In the genomic region with DNA sequence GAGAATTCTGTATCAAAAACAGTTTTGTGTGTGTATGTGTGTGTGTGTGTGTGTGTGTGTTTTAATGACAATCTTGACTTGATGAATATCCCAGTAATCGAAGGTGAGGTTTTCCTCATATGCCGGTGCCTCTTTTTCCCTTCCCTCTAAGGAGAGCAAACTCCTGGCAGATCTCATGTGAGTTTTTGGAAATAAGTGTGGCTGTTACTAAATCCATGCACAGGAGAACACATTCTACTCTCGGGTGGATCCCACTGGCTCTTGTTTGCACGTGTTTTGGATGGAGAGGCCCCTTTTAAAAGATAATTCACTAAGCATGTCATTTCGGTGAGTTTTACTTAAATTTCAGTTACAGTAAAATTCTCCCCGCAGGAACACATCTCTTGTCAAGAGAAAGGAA, we compare ENCODE assay signal across 11 cellular contexts. TPM values are rescaled to one million over a fixed set of nuclear protein-coding genes. Genes with fewer than 3 reads are reported as not detected.
DNase-seq lines count a peak whose midpoint lies in the region; ATAC-seq and TF ChIP-seq lines count a peak whose summit lies in the region.
"Had no signal": no experiment of that assay in that cellular context is flagged by ENCODE, and none has a peak within 500 bp of the region (broad histone marks: within the 10 kb centered on the region; RNA-seq: fewer than 3 reads in every experiment).

No MANE protein-coding gene starts in this region.

- peak overlapping the region; percentile 20 for H3K4me2 ChIP-seq in neural cell (ENCODE audit: low read length)

- no peaks in the 10 kb centered on the region; the same call in 1 of the 2 replicates for H3K9me3 ChIP-seq in HEK293 (ENCODE audit: control insufficient read depth, insufficient read depth, low read depth, low read length)
- no peaks in the 10 kb centered on the region for H3K9me3 ChIP-seq in gastroesophageal sphincter
- no peaks in the 10 kb centered on the region for H3K9me3 ChIP-seq in neural cell (ENCODE audit: low read length)
- H3K9me3 ChIP-seq in BE2C, result no peaks in the 10 kb centered on the region
- H3K9me3 ChIP-seq: Caco-2 had no signal

- H3K27ac ChIP-seq in HEK293 (ENCODE audit: extremely low read depth, low read depth, low read length) (no peak overlapping the region), gastroesophageal sphincter (peak overlapping the region in 1 of 4 donors; percentile 12), neural cell (ENCODE audit: low read length) (peak overlapping the region; percentile 14), substantia nigra (ENCODE audit: low read depth, low read length, poor library complexity, severe bottlenecking) (no peak overlapping the region)

- no peak for TF ChIP-seq RAD21 in neural cell (conservative IDR thresholded peaks at IDR 0.05)

- H3K79me2 ChIP-seq in neural cell (replicated peaks; ENCODE audit: insufficient read depth, low read length), result no peaks in the 10 kb centered on the region

- ATAC-seq in gastroesophageal sphincter, result peak; percentile 62

- H3K27me3 ChIP-seq in gastroesophageal sphincter (peaks cover 33% of the 10 kb centered on the region), neural cell (ENCODE audit: insufficient read depth, low read depth, low read length) (no peaks in the 10 kb centered on the region), BE2C (peaks cover 13% of the 10 kb centered on the region; the same call in 1 of the 2 replicates)

- peaks cover 44% of the 10 kb centered on the region for H3K27me3 Mint-ChIP-seq in type B pancreatic cell

- no peak overlapping the region for H2AFZ ChIP-seq in neural cell (ENCODE audit: low read depth, low read length)

- H3K4me3 ChIP-seq in HEK293 (ENCODE audit: low read depth, low read length) (no peak overlapping the region), gastroesophageal sphincter (peak overlapping the region in 1 of 2 donors; percentile 4), neural cell (ENCODE audit: low read length) (peak overlapping the region; percentile 41), BE2C (ENCODE audit: low read depth, low read length) (no peak overlapping the region)

- H3K27ac Mint-ChIP-seq in type B pancreatic cell, result no peak overlapping the region
- H3K27ac Mint-ChIP-seq: CD14-positive monocyte; CD8-positive, alpha-beta memory T cell had no signal

- no peak for TF ChIP-seq EP300 in gastroesophageal sphincter (IDR thresholded peaks at IDR 0.05)
- TF ChIP-seq EP300 in neural cell (conservative IDR thresholded peaks at IDR 0.05; ENCODE audit: poor library complexity, severe bottlenecking), result no peak

- POLR2A ChIA-PET in HEK293 (lab: Yijun Ruan, JAX), result interaction anchor here (1.3 kb wide), 1 partner anchor 42 kb away, joined by 4 read pairs; the partner anchor contains the start of gene CEBPA

- H3K9me3 Mint-ChIP-seq in type B pancreatic cell, result no peaks in the 10 kb centered on the region
- H3K9me3 Mint-ChIP-seq: CD8-positive, alpha-beta memory T cell had no signal

- no peak overlapping the region for H3K9ac ChIP-seq in neural cell (ENCODE audit: low read length)

- no peaks in the 10 kb centered on the region for H4K20me1 ChIP-seq in neural cell (ENCODE audit: insufficient read depth)

- H3K36me3 ChIP-seq in HEK293 (ENCODE audit: control insufficient read depth in 2 of 2, insufficient read depth in 1 of 2, low read length in 2 of 2) (no peaks in the 10 kb centered on the region), gastroesophageal sphincter (no peaks in the 10 kb centered on the region), neural cell (ENCODE audit: insufficient read depth, low read length) (no peaks in the 10 kb centered on the region), BE2C (no peaks in the 10 kb centered on the region)

- no peaks in the 10 kb centered on the region for H3K36me3 Mint-ChIP-seq in type B pancreatic cell
- H3K36me3 Mint-ChIP-seq: CD14-positive monocyte; CD8-positive, alpha-beta memory T cell had no signal

- TF ChIP-seq POLR2A in gastroesophageal sphincter (IDR thresholded peaks at IDR 0.05), result no peak

- TF ChIP-seq CTCF in HEK293 (tag by site-specific recombination; IDR thresholded peaks at IDR 0.05), result no peak
- TF ChIP-seq CTCF in gastroesophageal sphincter (IDR thresholded peaks at IDR 0.05), result no peak
- no peak for TF ChIP-seq CTCF in neural cell (IDR thresholded peaks at IDR 0.05; ENCODE audit: poor library complexity, severe bottlenecking)
- TF ChIP-seq CTCF in type B pancreatic cell (conservative IDR thresholded peaks at IDR 0.05), result no peak
- no peak for TF ChIP-seq CTCF in BE2C (IDR thresholded peaks at IDR 0.05; ENCODE audit: low read depth, low read length)

- no peaks in the 10 kb centered on the region for H3F3A ChIP-seq in neural cell (ENCODE audit: insufficient read depth, low read length, poor library complexity, severe bottlenecking)

- DNase-seq in type B pancreatic cell (ENCODE audit: extremely low spot score, unreplicated experiment), result no peak
- DNase-seq in substantia nigra (lab: John Stamatoyannopoulos, UW), result no peak
- DNase-seq in DMS79 treated with DMSO at 0.1 percent for 48 hours (lab: John Stamatoyannopoulos, UW), result no peak
- DNase-seq in BE2C, result no peak
- DNase-seq: Caco-2; CD8-positive, alpha-beta memory T cell; GF-D8 had no signal

- WGBS in gastroesophageal sphincter (ENCODE audit: low coverage in 1 of 2), 2 donors, result 9 to 39% methylated on average over 6 of the region's 6 CpGs

- peak overlapping the region; percentile 2 for H3K4me3 Mint-ChIP-seq in type B pancreatic cell
- H3K4me3 Mint-ChIP-seq: CD14-positive monocyte; CD8-positive, alpha-beta memory T cell had no signal

- H3K4me1 ChIP-seq in HEK293 (ENCODE audit: control insufficient read depth, insufficient read depth, low read length), result peaks cover 15% of the 10 kb centered on the region
- H3K4me1 ChIP-seq in gastroesophageal sphincter, result peaks cover 0 to 9% (median 0%) of the 10 kb centered on the region in 3 donors
- no peaks in the 10 kb centered on the region for H3K4me1 ChIP-seq in BE2C
- H3K4me1 ChIP-seq: Caco-2 had no signal

- no peaks in the 10 kb centered on the region for H3K9me2 ChIP-seq in neural cell (ENCODE audit: insufficient read depth, low read length)

- H3K4me1 Mint-ChIP-seq in type B pancreatic cell (ENCODE audit: unreplicated experiment), result peaks cover 9% of the 10 kb centered on the region
- H3K4me1 Mint-ChIP-seq: CD8-positive, alpha-beta memory T cell had no signal

- CTCF ChIA-PET in HEK293 (lab: Yijun Ruan, JAX), result interaction anchor here (1.0 to 1.4 kb wide), 2 partner anchors 33 to 778 kb away, joined by 3 to 6 read pairs; no protein-coding TSS in a partner anchor

TF ChIP-seq in HEK293, 187 proteins besides CTCF, POLR2A, EP300 and RAD21:
- TF ChIP-seq ZNF302 (tag by site-specific recombination; IDR thresholded peaks at IDR 0.05; ENCODE audit: low read depth) (no peak), ZNF791 (tag by site-specific recombination; IDR thresholded peaks at IDR 0.05) (0 out of 2 replicates have a peak, but pooled peaks have one; percentile 10), ZSCAN4 (tag by site-specific recombination; IDR thresholded peaks at IDR 0.05) (peak; percentile 54; the same call in 1 of the 2 replicates), ZFP69B (tag by site-specific recombination; IDR thresholded peaks at IDR 0.05) (0 out of 2 replicates have a peak, but pooled peaks have one; percentile 11)

TF ChIP-seq in neural cell, 6 proteins besides CTCF, POLR2A, EP300 and RAD21:
- TF ChIP-seq, protein P1, sequence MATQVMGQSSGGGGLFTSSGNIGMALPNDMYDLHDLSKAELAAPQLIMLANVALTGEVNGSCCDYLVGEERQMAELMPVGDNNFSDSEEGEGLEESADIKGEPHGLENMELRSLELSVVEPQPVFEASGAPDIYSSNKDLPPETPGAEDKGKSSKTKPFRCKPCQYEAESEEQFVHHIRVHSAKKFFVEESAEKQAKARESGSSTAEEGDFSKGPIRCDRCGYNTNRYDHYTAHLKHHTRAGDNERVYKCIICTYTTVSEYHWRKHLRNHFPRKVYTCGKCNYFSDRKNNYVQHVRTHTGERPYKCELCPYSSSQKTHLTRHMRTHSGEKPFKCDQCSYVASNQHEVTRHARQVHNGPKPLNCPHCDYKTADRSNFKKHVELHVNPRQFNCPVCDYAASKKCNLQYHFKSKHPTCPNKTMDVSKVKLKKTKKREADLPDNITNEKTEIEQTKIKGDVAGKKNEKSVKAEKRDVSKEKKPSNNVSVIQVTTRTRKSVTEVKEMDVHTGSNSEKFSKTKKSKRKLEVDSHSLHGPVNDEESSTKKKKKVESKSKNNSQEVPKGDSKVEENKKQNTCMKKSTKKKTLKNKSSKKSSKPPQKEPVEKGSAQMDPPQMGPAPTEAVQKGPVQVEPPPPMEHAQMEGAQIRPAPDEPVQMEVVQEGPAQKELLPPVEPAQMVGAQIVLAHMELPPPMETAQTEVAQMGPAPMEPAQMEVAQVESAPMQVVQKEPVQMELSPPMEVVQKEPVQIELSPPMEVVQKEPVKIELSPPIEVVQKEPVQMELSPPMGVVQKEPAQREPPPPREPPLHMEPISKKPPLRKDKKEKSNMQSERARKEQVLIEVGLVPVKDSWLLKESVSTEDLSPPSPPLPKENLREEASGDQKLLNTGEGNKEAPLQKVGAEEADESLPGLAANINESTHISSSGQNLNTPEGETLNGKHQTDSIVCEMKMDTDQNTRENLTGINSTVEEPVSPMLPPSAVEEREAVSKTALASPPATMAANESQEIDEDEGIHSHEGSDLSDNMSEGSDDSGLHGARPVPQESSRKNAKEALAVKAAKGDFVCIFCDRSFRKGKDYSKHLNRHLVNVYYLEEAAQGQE (IDR thresholded peaks at IDR 0.05; ENCODE audit: borderline replicate concordance), result peak; percentile 4
- TF ChIP-seq TAF1 (IDR thresholded peaks at IDR 0.05; ENCODE audit: low read depth), result no peak
TF ChIP-seq in neural cell: peak in this region for 1.

RNA-seq across cellular contexts. Expression of gene CEBPG, which starts 28.9 kb away (rescaled TPM):
- 10 to 100 TPM; 23.8 to 34.9 (median 26.2) TPM for total RNA-seq in gastroesophageal sphincter
- polyA plus RNA-seq in neural cell, result 64.6 and 67.5 TPM in 2 replicates
- polyA minus RNA-seq in neural cell, result 88.1 and 96.4 TPM in 2 replicates
- total RNA-seq in type B pancreatic cell (ENCODE audit: low replicate concordance), result 28.7 and 30.1 TPM in 2 replicates
- 93.6 TPM for polyA plus RNA-seq in BE2C (2012; ENCODE audit: insufficient read depth, insufficient read length, low read depth)

RNA-seq across cellular contexts. Expression of gene CEBPA, which starts 42.3 kb away (rescaled TPM):
- total RNA-seq in gastroesophageal sphincter (10 to 100 TPM in 1 of 4 donors, 1 to 10 TPM in 3; 7.0 to 11.3 (median 9.0) TPM), type B pancreatic cell (ENCODE audit: low replicate concordance) (24.4 and 50.4 TPM in 2 replicates)
- 1.6 and 2.6 TPM in 2 replicates for polyA plus RNA-seq in neural cell
- 5.0 and 6.6 TPM in 2 replicates for polyA minus RNA-seq in neural cell
- polyA plus RNA-seq in BE2C (2012; ENCODE audit: insufficient read depth, insufficient read length, low read depth), result 3.3 TPM
